Comparison of ENCODE assay signal across 8 cellular contexts in the genomic region with DNA sequence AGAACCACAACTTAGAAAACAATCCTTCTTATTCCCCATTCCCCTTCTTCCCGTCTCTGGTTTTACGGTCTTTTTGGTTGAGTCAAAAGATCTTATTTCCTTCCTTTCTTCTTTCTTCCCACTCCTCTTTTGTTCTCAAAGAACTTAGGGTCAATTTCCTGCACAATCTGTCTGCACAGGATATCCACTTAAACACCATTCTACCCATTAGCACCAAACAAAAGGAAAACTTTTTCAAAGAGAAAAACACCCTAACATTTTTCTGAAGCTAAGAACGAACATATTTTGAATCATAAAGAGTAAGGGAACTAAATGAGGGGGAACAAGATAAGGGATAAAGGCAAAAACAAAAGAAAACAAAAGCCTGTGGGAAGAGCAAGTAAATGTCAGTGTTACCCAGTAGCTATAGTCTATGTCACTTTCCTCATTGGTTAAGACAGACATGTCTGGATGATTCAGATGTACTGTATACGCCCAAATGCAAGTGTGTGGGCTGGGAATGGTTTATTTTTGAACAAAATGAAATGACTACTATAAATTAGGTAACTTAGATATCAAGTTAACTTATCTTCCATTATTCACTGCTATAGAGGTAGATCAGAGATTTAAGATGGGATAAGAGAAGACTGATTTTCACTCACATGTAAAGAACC. TPM values are rescaled to one million over a fixed set of nuclear protein-coding genes. Genes with fewer than 3 reads are reported as not detected.
DNase-seq lines count a peak whose midpoint lies in the region; ATAC-seq lines count a peak whose summit lies in the region.

No MANE protein-coding gene starts in this region.

- peaks cover 0 to 3% of the 10 kb centered on the region in 2 donors for H3K36me3 Mint-ChIP-seq in activated T-cell treated with anti-CD3 and anti-CD28 coated beads, Interleukin-2, amount 50 U/mL, for 72 hours (ENCODE audit: insufficient read depth in 2 of 2)
- peaks cover 12% of the 10 kb centered on the region for H3K36me3 Mint-ChIP-seq in stimulated activated naive CD8-positive, alpha-beta T cell treated with anti-CD3 and anti-CD28 coated beads, Interleukin-15, Interleukin-2, amounts not matched to agents 100 ng/mL and 50 ng/mL, for 24 hours (ENCODE audit: low read depth)

- WGBS in right cardiac atrium, result 53% methylated on average over 4 of the region's 4 CpGs

- no peaks in the 10 kb centered on the region for H3K27me3 ChIP-seq in right cardiac atrium (ENCODE audit: control insufficient read depth, insufficient read depth)

- no peaks in the 10 kb centered on the region for H3K9me3 ChIP-seq in right cardiac atrium (ENCODE audit: control insufficient read depth, low read length)

- intact Hi-C loops in right cardiac atrium (cut with DNase I), result no loop called here

- peaks cover 44% of the 10 kb centered on the region for H3K4me1 Mint-ChIP-seq in activated T-cell treated with anti-CD3 and anti-CD28 coated beads, Interleukin-2, amount 50 U/mL, for 72 hours (ENCODE audit: low read depth)
- H3K4me1 Mint-ChIP-seq in stimulated activated naive CD8-positive, alpha-beta T cell treated with anti-CD3 and anti-CD28 coated beads, Interleukin-15, Interleukin-2, amounts not matched to agents 100 ng/mL and 50 ng/mL, for 24 hours (ENCODE audit: low read depth), result peaks cover 38% of the 10 kb centered on the region

- peak overlapping the region; percentile 91 for H3K27ac Mint-ChIP-seq in activated T-cell treated with anti-CD3 and anti-CD28 coated beads, Interleukin-2, amount 50 U/mL, for 72 hours
- H3K27ac Mint-ChIP-seq in stimulated activated naive CD8-positive, alpha-beta T cell treated with anti-CD3 and anti-CD28 coated beads, Interleukin-15, Interleukin-2, amounts not matched to agents 100 ng/mL and 50 ng/mL, for 24 hours, result peak overlapping the region; percentile 76

- H3K4me3 ChIP-seq in right cardiac atrium (ENCODE audit: low read length), result peak overlapping the region; percentile 45

- no peak overlapping the region for H3K27ac ChIP-seq in right cardiac atrium (ENCODE audit: low read length)

- no peaks in the 10 kb centered on the region for H3K9me3 Mint-ChIP-seq in activated T-cell treated with anti-CD3 and anti-CD28 coated beads, Interleukin-2, amount 50 U/mL, for 72 hours
- no peaks in the 10 kb centered on the region for H3K9me3 Mint-ChIP-seq in stimulated activated naive CD8-positive, alpha-beta T cell treated with anti-CD3 and anti-CD28 coated beads, Interleukin-15, Interleukin-2, amounts not matched to agents 100 ng/mL and 50 ng/mL, for 24 hours

- ATAC-seq in activated T-cell treated with anti-CD3 and anti-CD28 coated beads, Interleukin-2, amount 50 U/mL, for 72 hours (replicated peaks in 1 of 2), result peak; percentile 97
- peak; percentile 38 to 82 for ATAC-seq in right cardiac atrium
- no peak for ATAC-seq in GM18517 (IDR thresholded peaks at IDR 0.05; ENCODE audit: unreplicated experiment)
- no peak for ATAC-seq in GM19452 (IDR thresholded peaks at IDR 0.05; ENCODE audit: unreplicated experiment)

- no peaks in the 10 kb centered on the region for H3K27me3 Mint-ChIP-seq in activated T-cell treated with anti-CD3 and anti-CD28 coated beads, Interleukin-2, amount 50 U/mL, for 72 hours (ENCODE audit: low read depth)
- no peaks in the 10 kb centered on the region for H3K27me3 Mint-ChIP-seq in stimulated activated naive CD8-positive, alpha-beta T cell treated with anti-CD3 and anti-CD28 coated beads, Interleukin-15, Interleukin-2, amounts not matched to agents 100 ng/mL and 50 ng/mL, for 24 hours

- peak; percentile 57 for DNase-seq in stimulated activated CD4-positive, alpha-beta T cell treated with anti-CD3 and anti-CD28 coated beads, Interleukin-15, amount 100 ng/mL, for 24 hours
- no peak for DNase-seq in stimulated activated CD4-positive, alpha-beta T cell treated with anti-CD3 and anti-CD28 coated beads, Interleukin-12 subunit alpha, Interleukin-12 subunit beta, amount 100 ng/mL, for 4 hours
- peak; percentile 19 to 38 for DNase-seq in activated T-cell treated with anti-CD3 and anti-CD28 coated beads, Interleukin-2, amount 50 U/mL, for 72 hours
- DNase-seq in right cardiac atrium (no peak), DMS79 treated with DMSO at 0.1 percent for 48 hours (lab: John Stamatoyannopoulos, UW) (no peak)

- H3K4me1 ChIP-seq in right cardiac atrium (ENCODE audit: control insufficient read depth, insufficient read depth, low read length), result no peaks in the 10 kb centered on the region

- H3K4me3 Mint-ChIP-seq in activated T-cell treated with anti-CD3 and anti-CD28 coated beads, Interleukin-2, amount 50 U/mL, for 72 hours, result peak overlapping the region; percentile 51 to 78
- H3K4me3 Mint-ChIP-seq in stimulated activated naive CD8-positive, alpha-beta T cell treated with anti-CD3 and anti-CD28 coated beads, Interleukin-15, Interleukin-2, amounts not matched to agents 100 ng/mL and 50 ng/mL, for 24 hours, result peak overlapping the region; percentile 56

RNA-seq across cellular contexts. Expression of gene TOR3A, which starts 59.8 kb away (rescaled TPM):
- total RNA-seq in activated T-cell treated with anti-CD3 and anti-CD28 coated beads, Interleukin-2, amount 50 U/mL, for 72 hours, result 10 to 100 TPM; 34.0 to 38.9 TPM
- total RNA-seq in right cardiac atrium, result 10 to 100 TPM; 11.8 to 12.5 (median 11.9) TPM
- polyA plus RNA-seq in right cardiac atrium, result 6.7 TPM

Comparison
In these comparisons a context has a peak if more than half of its experiments do, and no peak if none do; other contexts are left out.
1. DNase-seq: peak in stimulated activated CD4-positive, alpha-beta T cell treated with anti-CD3 and anti-CD28 coated beads, Interleukin-15, amount 100 ng/mL, for 24 hours (single experiment) and activated T-cell treated with anti-CD3 and anti-CD28 coated beads, Interleukin-2, amount 50 U/mL, for 72 hours (2 of 2); none in stimulated activated CD4-positive, alpha-beta T cell treated with anti-CD3 and anti-CD28 coated beads, Interleukin-12 subunit alpha, Interleukin-12 subunit beta, amount 100 ng/mL, for 4 hours (single experiment), right cardiac atrium (0 of 3) and DMS79 treated with DMSO at 0.1 percent for 48 hours (single experiment).
2. ATAC-seq: peak in activated T-cell treated with anti-CD3 and anti-CD28 coated beads, Interleukin-2, amount 50 U/mL, for 72 hours (2 of 2) and right cardiac atrium (2 of 2); none in GM18517 (single experiment) and GM19452 (single experiment).